Comparison of ENCODE assay signal across 8 cellular contexts in genomic region chr12:62006076-62006732, GRCh38.
DNase-seq lines count a peak whose midpoint lies in the region; ATAC-seq lines count a peak whose summit lies in the region.

No MANE protein-coding gene starts in this region.

- no peak overlapping the region for H4K5ac ChIP-seq in mesendoderm (ENCODE audit: low read length)

- H3K27ac ChIP-seq in mesendoderm (ENCODE audit: low read depth, low read length), result no peak overlapping the region

- no peak overlapping the region for H3K9ac ChIP-seq in mesendoderm (ENCODE audit: low read length)

- H3K27ac Mint-ChIP-seq in stimulated activated effector memory CD8-positive, alpha-beta T cell treated with anti-CD3 and anti-CD28 coated beads, Interleukin-12 subunit alpha, Interleukin-12 subunit beta, amount 100 ng/mL, for 72 hours, result no peak overlapping the region

- no peaks in the 10 kb centered on the region for H3K27me3 ChIP-seq in mesendoderm (ENCODE audit: insufficient read depth, low read length, poor library complexity)

- no peaks in the 10 kb centered on the region for H3K9me3 Mint-ChIP-seq in stimulated activated effector memory CD8-positive, alpha-beta T cell treated with anti-CD3 and anti-CD28 coated beads, Interleukin-12 subunit alpha, Interleukin-12 subunit beta, amount 100 ng/mL, for 72 hours

- H2BK120ac ChIP-seq in mesendoderm (ENCODE audit: low read depth, low read length), result no peak overlapping the region

- H3K4me1 Mint-ChIP-seq in stimulated activated effector memory CD8-positive, alpha-beta T cell treated with anti-CD3 and anti-CD28 coated beads, Interleukin-12 subunit alpha, Interleukin-12 subunit beta, amount 100 ng/mL, for 72 hours, result no peaks in the 10 kb centered on the region

- no peak overlapping the region for H4K8ac ChIP-seq in mesendoderm (ENCODE audit: low read depth, low read length)

- ATAC-seq in HG02610 (IDR thresholded peaks at IDR 0.05; ENCODE audit: unreplicated experiment), result peak; percentile 70
- ATAC-seq in stimulated activated effector memory CD8-positive, alpha-beta T cell treated with anti-CD3 and anti-CD28 coated beads, Interleukin-12 subunit alpha, Interleukin-12 subunit beta, amount 100 ng/mL, for 72 hours, result no peak

- no peak overlapping the region for H2AK5ac ChIP-seq in mesendoderm (ENCODE audit: low read length)

- H3K4ac ChIP-seq in mesendoderm (ENCODE audit: low read depth, low read length), result no peak overlapping the region

- WGBS in mesendoderm (ENCODE audit: extremely low coverage, insufficient coverage, low lambda C conversion rate), result no CpG with 5 or more reads among the region's 5 CpGs

- H2BK15ac ChIP-seq in mesendoderm (replicated peaks; ENCODE audit: low read depth), result no peak overlapping the region

- no peaks in the 10 kb centered on the region for H3K79me2 ChIP-seq in mesendoderm (ENCODE audit: control insufficient read depth, insufficient read depth, low read length)

- H3K4me3 Mint-ChIP-seq in stimulated activated effector memory CD8-positive, alpha-beta T cell treated with anti-CD3 and anti-CD28 coated beads, Interleukin-12 subunit alpha, Interleukin-12 subunit beta, amount 100 ng/mL, for 72 hours, result no peak overlapping the region

- peak; percentile 49 for DNase-seq in AG08395 (ENCODE audit: low spot score)
- peak; percentile 35 for DNase-seq in G401 (ENCODE audit: low spot score)
- peak; percentile 65 for DNase-seq in NCI-H460 (ENCODE audit: extremely low read depth, low read depth)
- DNase-seq in cerebellar cortex (ENCODE audit: low spot score), result peak; percentile 19
- peak; percentile 61 for DNase-seq in mesendoderm
- no peak for DNase-seq in stimulated activated effector memory CD8-positive, alpha-beta T cell treated with anti-CD3 and anti-CD28 coated beads, Interleukin-12 subunit alpha, Interleukin-12 subunit beta, amount 100 ng/mL, for 72 hours (ENCODE audit: low spot score in 2 of 2)
- no peak for DNase-seq in stimulated activated naive CD4-positive, alpha-beta T cell treated with Interleukin-2 at 50 U/mL for 16 hours (lab: John Stamatoyannopoulos, UW)

- no peak overlapping the region for H2BK5ac ChIP-seq in mesendoderm (ENCODE audit: low read length)

- H3K4me2 ChIP-seq in mesendoderm (ENCODE audit: low read length), result no peak overlapping the region

- no peak overlapping the region for H3K56ac ChIP-seq in mesendoderm (ENCODE audit: low read length)

- H3K4me3 ChIP-seq in mesendoderm (ENCODE audit: low read length), result no peak overlapping the region

- H3K36me3 Mint-ChIP-seq in stimulated activated effector memory CD8-positive, alpha-beta T cell treated with anti-CD3 and anti-CD28 coated beads, Interleukin-12 subunit alpha, Interleukin-12 subunit beta, amount 100 ng/mL, for 72 hours, result no peaks in the 10 kb centered on the region

- no peaks in the 10 kb centered on the region for H3K4me1 ChIP-seq in mesendoderm (ENCODE audit: control insufficient read depth, low read depth, low read length)

- in situ Hi-C loops in G401 (cut with HindIII; ENCODE audit: low sequenced_read_pairs), result no loop called here

- no peaks in the 10 kb centered on the region for H3K36me3 ChIP-seq in mesendoderm (ENCODE audit: control insufficient read depth, insufficient read depth, low read length)

- no peak overlapping the region for H3K18ac ChIP-seq in mesendoderm (ENCODE audit: low read length)

- H3K23ac ChIP-seq in mesendoderm (ENCODE audit: low read length), result no peak overlapping the region

- no peaks in the 10 kb centered on the region for H3K79me1 ChIP-seq in mesendoderm (ENCODE audit: low read length)

Comparison
In these comparisons a context has a peak if more than half of its experiments do, and no peak if none do; other contexts are left out.
1. DNase-seq: peak in AG08395 (single experiment), G401 (single experiment), NCI-H460 (single experiment), cerebellar cortex (single experiment) and mesendoderm (single experiment); none in stimulated activated effector memory CD8-positive, alpha-beta T cell treated with anti-CD3 and anti-CD28 coated beads, Interleukin-12 subunit alpha, Interleukin-12 subunit beta, amount 100 ng/mL, for 72 hours (0 of 2) and stimulated activated naive CD4-positive, alpha-beta T cell treated with Interleukin-2 at 50 U/mL for 16 hours (single experiment).